ENCODE assay signal across 8 cellular contexts in genomic region chr6:42449917-42450313, GRCh38. TPM values are rescaled to one million over a fixed set of nuclear protein-coding genes. Genes with fewer than 3 reads are reported as not detected.
A peak's percentile ranks its signal among the peaks of the same experiment; 100 is the strongest.
DNase-seq lines count a peak whose midpoint lies in the region; ATAC-seq and TF ChIP-seq lines count a peak whose summit lies in the region.

No MANE protein-coding gene starts in this region.

- peaks cover 14% of the 10 kb centered on the region for H3K27me3 Mint-ChIP-seq in activated CD4-positive, alpha-beta T cell treated with anti-CD3 and anti-CD28 coated beads, Interleukin-2, amount 10 ng/mL, durations not matched to agents 7 days and 5 days

- no peaks in the 10 kb centered on the region for H3K4me1 ChIP-seq in right cardiac atrium (ENCODE audit: control insufficient read depth, insufficient read depth, low read length)
- peaks cover 47% of the 10 kb centered on the region for H3K4me1 ChIP-seq in suprapubic skin

- H3K27ac Mint-ChIP-seq in activated CD4-positive, alpha-beta T cell treated with anti-CD3 and anti-CD28 coated beads, Interleukin-2, amount 10 ng/mL, durations not matched to agents 7 days and 5 days: peak overlapping the region; percentile 89

- H3K9me3 Mint-ChIP-seq in activated CD4-positive, alpha-beta T cell treated with anti-CD3 and anti-CD28 coated beads, Interleukin-2, amount 10 ng/mL, durations not matched to agents 7 days and 5 days: no peaks in the 10 kb centered on the region

- no peaks in the 10 kb centered on the region for H3K9me3 ChIP-seq in right cardiac atrium (ENCODE audit: control insufficient read depth, low read length)
- no peaks in the 10 kb centered on the region for H3K9me3 ChIP-seq in suprapubic skin

- POLR2A ChIA-PET in activated CD4-positive, alpha-beta T cell treated with anti-CD3 and anti-CD28 coated beads, Interleukin-2, amount 10 ng/mL, durations not matched to agents 7 days and 5 days (lab: Charles Lee): no interaction called here

- TF ChIP-seq CTCF in WI38 (IDR thresholded peaks at IDR 0.05; ENCODE audit: low read depth, low read length): no peak
- no peak for TF ChIP-seq CTCF in suprapubic skin (IDR thresholded peaks at IDR 0.05)

- no peak for TF ChIP-seq POLR2A in suprapubic skin (IDR thresholded peaks at IDR 0.05)

- 44% methylated on average over 4 of the region's 4 CpGs for WGBS in right cardiac atrium
- WGBS in suprapubic skin: 33% methylated on average over 4 of the region's 4 CpGs

- H3K36me3 ChIP-seq in suprapubic skin: no peaks in the 10 kb centered on the region

- H3K4me3 ChIP-seq in WI38 (ENCODE audit: low read depth, low read length) (peak overlapping the region; percentile 87), right cardiac atrium (ENCODE audit: low read length) (peak overlapping the region; percentile 78), suprapubic skin (peak overlapping the region; percentile 66)

- H3K27ac ChIP-seq in right cardiac atrium (ENCODE audit: low read length) (no peak overlapping the region), suprapubic skin (no peak overlapping the region)

- H3K4me3 Mint-ChIP-seq in activated CD4-positive, alpha-beta T cell treated with anti-CD3 and anti-CD28 coated beads, Interleukin-2, amount 10 ng/mL, durations not matched to agents 7 days and 5 days: peak overlapping the region; percentile 92

- DNase-seq in activated CD4-positive, alpha-beta T cell treated with anti-CD3 and anti-CD28 coated beads, Interleukin-2, amount 10 ng/mL, durations not matched to agents 7 days and 5 days: no peak
- DNase-seq in activated CD4-positive, alpha-beta T cell treated with anti-CD3 and anti-CD28 coated beads, Interleukin-2, amount 50 U/mL, for 48 hours: no peak
- DNase-seq in right cardiac atrium: no peak
- peak in 1 of 2 donors; percentile 3 for DNase-seq in suprapubic skin (ENCODE audit: low spot score in 2 of 2)
- DNase-seq in pons (ENCODE audit: low spot score): no peak
- DNase-seq in activated CD8-positive, alpha-beta memory T cell treated with anti-CD3 and anti-CD28 coated beads, Interleukin-2, amount 50 U/mL, for 4 hours: no peak

- H3K36me3 Mint-ChIP-seq in activated CD4-positive, alpha-beta T cell treated with anti-CD3 and anti-CD28 coated beads, Interleukin-2, amount 10 ng/mL, durations not matched to agents 7 days and 5 days (ENCODE audit: low read depth): peaks cover 40% of the 10 kb centered on the region

- no peak for TF ChIP-seq EP300 in suprapubic skin (IDR thresholded peaks at IDR 0.05)

- CTCF ChIA-PET in activated CD4-positive, alpha-beta T cell treated with anti-CD3 and anti-CD28 coated beads, Interleukin-2, amount 10 ng/mL, durations not matched to agents 7 days and 5 days (lab: Charles Lee): interaction anchor here (0.6 to 2.0 kb wide), 4 partner anchors 59 to 138 kb away, joined by 3 to 6 read pairs (median 5); no protein-coding TSS in a partner anchor

- ATAC-seq in right cardiac atrium (no peak), HG02852 (IDR thresholded peaks at IDR 0.05; ENCODE audit: unreplicated experiment) (no peak)

- intact Hi-C loops in right cardiac atrium (cut with DNase I): loop anchor here in 2 of 4 donors (5.0 kb wide), 2 partner anchors 83 to 87 kb away; no protein-coding TSS in a partner anchor

- H3K27me3 ChIP-seq in right cardiac atrium (ENCODE audit: control insufficient read depth, insufficient read depth) (no peaks in the 10 kb centered on the region), suprapubic skin (no peaks in the 10 kb centered on the region)

- H3K4me1 Mint-ChIP-seq in activated CD4-positive, alpha-beta T cell treated with anti-CD3 and anti-CD28 coated beads, Interleukin-2, amount 10 ng/mL, durations not matched to agents 7 days and 5 days: peaks cover 57% of the 10 kb centered on the region

RNA-seq across cellular contexts. Expression of gene TRERF1, which starts 1.8 kb away (rescaled TPM):
- total RNA-seq in activated CD4-positive, alpha-beta T cell treated with anti-CD3 and anti-CD28 coated beads, Interleukin-2, amount 10 ng/mL, durations not matched to agents 7 days and 5 days: 10 to 100 TPM; 18.6 to 20.3 TPM
- total RNA-seq in right cardiac atrium (1 to 10 TPM; 2.1 to 3.1 (median 2.5) TPM), suprapubic skin (10 to 100 TPM; 14.7 to 22.0 (median 19.0) TPM)
- 1.2 TPM for polyA plus RNA-seq in right cardiac atrium
